ENCODE assay signal across 12 cellular contexts in genomic region chr7:99098824-99099498, GRCh38. TPM values are rescaled to one million over a fixed set of nuclear protein-coding genes. Genes with fewer than 3 reads are reported as not detected.
DNase-seq lines count a peak whose midpoint lies in the region; ATAC-seq and TF ChIP-seq lines count a peak whose summit lies in the region.
"Had no signal": no experiment of that assay in that cellular context is flagged by ENCODE, and none has a peak within 500 bp of the region (broad histone marks: within the 10 kb centered on the region; RNA-seq: fewer than 3 reads in every experiment).

No MANE protein-coding gene starts in this region.

- no peaks in the 10 kb centered on the region for H3K27me3 Mint-ChIP-seq in nephron (ENCODE audit: low read depth)
- no peaks in the 10 kb centered on the region for H3K27me3 Mint-ChIP-seq in CD4-positive, alpha-beta memory T cell
- H3K27me3 Mint-ChIP-seq: naive thymus-derived CD4-positive, alpha-beta T cell had no signal

- POLR2A ChIA-PET in CD4-positive, alpha-beta memory T cell (lab: Charles Lee; ENCODE audit: partially characterized antibody), result no interaction called here

- H3K4me3 Mint-ChIP-seq in nephron, result no peak overlapping the region
- no peak overlapping the region for H3K4me3 Mint-ChIP-seq in CD4-positive, alpha-beta memory T cell

- peaks cover 21% of the 10 kb centered on the region for H3K9me3 Mint-ChIP-seq in nephron
- H3K9me3 Mint-ChIP-seq in CD4-positive, alpha-beta memory T cell, result peaks cover 3 to 31% (median 18%) of the 10 kb centered on the region in 8 donors

- H3K36me3 ChIP-seq in Peyer's patch, result no peaks in the 10 kb centered on the region
- no peaks in the 10 kb centered on the region for H3K36me3 ChIP-seq in CD4-positive, alpha-beta memory T cell (ENCODE audit: insufficient read depth, low read length)
- H3K36me3 ChIP-seq: cardiac muscle cell had no signal

- TF ChIP-seq CTCF in AG10803 (conservative IDR thresholded peaks at IDR 0.05; ENCODE audit: low read length) (no peak), Peyer's patch (IDR thresholded peaks at IDR 0.05) (no peak), nephron (IDR thresholded peaks at IDR 0.05; ENCODE audit: unreplicated experiment in 3 of 3) (no peak)

- H3K27me3 ChIP-seq in Peyer's patch, result no peaks in the 10 kb centered on the region
- no peaks in the 10 kb centered on the region for H3K27me3 ChIP-seq in CD4-positive, alpha-beta memory T cell (ENCODE audit: insufficient read depth, low read length)
- H3K27me3 ChIP-seq: cardiac muscle cell had no signal

- intact Hi-C loops in CD4-positive, alpha-beta memory T cell (cut with micrococcal nuclease), result no loop called here

- H3K4me1 ChIP-seq in Peyer's patch, result peaks cover 0 to 10% (median 0%) of the 10 kb centered on the region in 4 donors
- H3K4me1 ChIP-seq in CD4-positive, alpha-beta memory T cell (ENCODE audit: insufficient read depth, low read length), result peaks cover 8% of the 10 kb centered on the region

- H3K9me3 ChIP-seq in Peyer's patch, result no peaks in the 10 kb centered on the region
- H3K9me3 ChIP-seq in CD4-positive, alpha-beta memory T cell (ENCODE audit: control insufficient read depth in 1 of 2, low read length in 2 of 2), result no peaks in the 10 kb centered on the region

- CTCF ChIA-PET in CD4-positive, alpha-beta memory T cell (lab: Charles Lee; ENCODE audit: partially characterized antibody), result interaction anchor here (1.0 kb wide), 1 partner anchor 12 kb away, joined by 3 read pairs; no protein-coding TSS in a partner anchor

- H3K36me3 Mint-ChIP-seq in nephron (ENCODE audit: low read depth), result peaks cover 47% of the 10 kb centered on the region
- H3K36me3 Mint-ChIP-seq in CD4-positive, alpha-beta memory T cell, result peaks cover 32 to 42% of the 10 kb centered on the region in 2 donors

- peak overlapping the region; percentile 70 to 90 (median 83) for H3K27ac Mint-ChIP-seq in nephron
- no peak overlapping the region for H3K27ac Mint-ChIP-seq in CD4-positive, alpha-beta memory T cell
- H3K27ac Mint-ChIP-seq: naive thymus-derived CD4-positive, alpha-beta T cell had no signal

- H3K4me3 ChIP-seq in AG10803 (ENCODE audit: low read length) (no peak overlapping the region), Peyer's patch (no peak overlapping the region)
- no peak overlapping the region for H3K4me3 ChIP-seq in CD4-positive, alpha-beta memory T cell (ENCODE audit: low read length in 2 of 2)
- H3K4me3 ChIP-seq: cardiac muscle cell had no signal

- H3K27ac ChIP-seq in Peyer's patch, result peak overlapping the region in 3 of 4 donors; percentile 40 to 65 (median 49)
- H3K27ac ChIP-seq in CD4-positive, alpha-beta memory T cell (ENCODE audit: low read depth, low read length), result no peak overlapping the region
- H3K27ac ChIP-seq: C4-2B, cardiac muscle cell had no signal

- ATAC-seq in GM19397 (IDR thresholded peaks at IDR 0.05; ENCODE audit: unreplicated experiment) (no peak), HG03108 (IDR thresholded peaks at IDR 0.05; ENCODE audit: unreplicated experiment) (no peak)
- ATAC-seq: naive thymus-derived CD4-positive, alpha-beta T cell had no signal

- no peak for TF ChIP-seq POLR2A in Peyer's patch (IDR thresholded peaks at IDR 0.05)

- DNase-seq in AG10803 (ENCODE audit: low read depth) (peak; percentile 67), Peyer's patch (no peak), fibroblast of gingiva (ENCODE audit: low read depth) (peak; percentile 81), NCI-H1694 (lab: John Stamatoyannopoulos, UW) (no peak)
- no peak for DNase-seq in CD4-positive, alpha-beta memory T cell
- DNase-seq: naive thymus-derived CD4-positive, alpha-beta T cell; NCI-H2081 treated with DMSO at 0.1 percent for 48 hours had no signal

- H3K4me1 Mint-ChIP-seq in nephron, result peaks cover 20% of the 10 kb centered on the region
- peaks cover 32 to 56% (median 44%) of the 10 kb centered on the region in 4 donors for H3K4me1 Mint-ChIP-seq in CD4-positive, alpha-beta memory T cell

RNA-seq across cellular contexts. Expression of gene SMURF1, which starts 44.9 kb away (rescaled TPM):
- 10 to 100 TPM; 17.2 to 85.0 (median 43.0) TPM for total RNA-seq in Peyer's patch
- total RNA-seq in CD4-positive, alpha-beta memory T cell, result 10 to 100 TPM; 21.4 to 23.2 TPM
- polyA plus RNA-seq in CD4-positive, alpha-beta memory T cell, result 1 to 10 TPM in 1 of 2 donors, under 1 TPM in 1; 0.88 to 4.3 TPM

Comparison
In these comparisons a context has a peak if more than half of its experiments do, and no peak if none do; other contexts are left out.
1. DNase-seq: peak in AG10803 (single experiment) and fibroblast of gingiva (single experiment); none in Peyer's patch (0 of 3), NCI-H1694 (single experiment) and CD4-positive, alpha-beta memory T cell (0 of 5).
2. H3K27ac Mint-ChIP-seq: peak in nephron (3 of 3); none in CD4-positive, alpha-beta memory T cell (0 of 7).